ENCODE assay signal across 23 cellular contexts in genomic region chr18:42255908-42256765, GRCh38.
"Had no signal": no experiment of that assay in that cellular context is flagged by ENCODE, and none has a peak within 500 bp of the region (broad histone marks: within the 10 kb centered on the region; RNA-seq: fewer than 3 reads in every experiment).

No MANE protein-coding gene starts in this region.

- H3K4me3 Mint-ChIP-seq: activated naive CD4-positive, alpha-beta T cell treated with anti-CD3 and anti-CD28 coated beads, Interleukin-2, amount 50 U/mL, for 24 hours; brain; natural killer cell treated with Interleukin-12 subunit alpha and Interleukin-12 subunit beta and Interleukin-15 and Interleukin-18, amount 100 ng/mL, for 72 hours; stimulated activated naive CD8-positive, alpha-beta T cell treated with anti-CD3 and anti-CD28 coated beads, Interleukin-15, amount 100 ng/mL, for 72 hours had no signal

- DNase-seq: activated gamma-delta T cell treated with Interleukin-2 at 50 U/mL for 16 hours; activated T-cell treated with anti-CD3 and anti-CD28 coated beads, Interleukin-2, amount 50 U/mL, for 1 hour; anterior cingulate cortex; central memory CD4-positive, alpha-beta T cell; dermis blood vessel endothelial cell; effector CD8-positive, alpha-beta T cell; head of caudate nucleus; hypothalamus; left ventricle myocardium inferior; midbrain; psoas muscle; stimulated activated CD4-positive, alpha-beta T cell treated with anti-CD3 and anti-CD28 coated beads, Interleukin-4, amount 100 ng/mL, for 4 hours; stimulated activated naive CD8-positive, alpha-beta T cell treated with anti-CD3 and anti-CD28 coated beads, Interleukin-15, amount 100 ng/mL, for 72 hours had no signal

- H3K36me3 Mint-ChIP-seq: activated naive CD4-positive, alpha-beta T cell treated with anti-CD3 and anti-CD28 coated beads, Interleukin-2, amount 50 U/mL, for 24 hours; brain had no signal

- H3K9me3 Mint-ChIP-seq: activated naive CD4-positive, alpha-beta T cell treated with anti-CD3 and anti-CD28 coated beads, Interleukin-2, amount 50 U/mL, for 24 hours; stimulated activated naive CD8-positive, alpha-beta T cell treated with anti-CD3 and anti-CD28 coated beads, Interleukin-15, amount 100 ng/mL, for 72 hours had no signal

- H3K4me3 ChIP-seq: esophagus muscularis mucosa, gastroesophageal sphincter, left ventricle myocardium inferior, pancreas, psoas muscle, right atrium auricular region, tibial nerve, vagina had no signal

- H3K27ac Mint-ChIP-seq: activated naive CD4-positive, alpha-beta T cell treated with anti-CD3 and anti-CD28 coated beads, Interleukin-2, amount 50 U/mL, for 24 hours; brain; natural killer cell treated with Interleukin-12 subunit alpha and Interleukin-12 subunit beta and Interleukin-15 and Interleukin-18, amount 100 ng/mL, for 72 hours had no signal

- H3K4me1 Mint-ChIP-seq: activated naive CD4-positive, alpha-beta T cell treated with anti-CD3 and anti-CD28 coated beads, Interleukin-2, amount 50 U/mL, for 24 hours; brain; stimulated activated naive CD8-positive, alpha-beta T cell treated with anti-CD3 and anti-CD28 coated beads, Interleukin-15, amount 100 ng/mL, for 72 hours had no signal

- ATAC-seq: activated CD4-positive, CD25-positive, alpha-beta regulatory T cell treated with anti-CD3 and anti-CD28 coated beads, Interleukin-2, amount 50 U/mL, for 24 hours; gastroesophageal sphincter; pancreas; psoas muscle; stimulated activated naive CD8-positive, alpha-beta T cell treated with anti-CD3 and anti-CD28 coated beads, Interleukin-15, amount 100 ng/mL, for 72 hours had no signal
